Comparison of ENCODE assay signal across 1 cellular context in the genomic region with DNA sequence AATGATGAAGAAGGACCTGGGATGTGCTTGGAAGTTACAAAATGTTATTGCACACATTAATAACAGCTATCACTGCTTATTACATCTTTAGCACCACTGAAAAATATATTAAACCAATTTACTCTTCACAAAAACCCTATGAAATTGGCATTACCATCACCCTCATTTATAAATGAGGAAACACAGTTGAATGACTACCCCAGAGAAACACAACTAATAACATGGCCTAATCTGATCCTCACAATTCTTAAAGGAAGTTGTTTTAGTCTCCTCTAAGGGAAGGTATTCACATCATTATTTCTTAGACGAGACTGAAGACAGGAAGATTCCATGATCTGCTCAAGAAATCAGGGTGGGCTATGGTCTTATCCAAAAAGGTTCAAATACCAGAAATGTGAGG.
TF ChIP-seq lines count a peak whose summit lies in the region.

No MANE protein-coding gene starts in this region.

TF ChIP-seq in WTC11, 78 proteins besides CTCF, POLR2A, EP300 and RAD21 (continued from another document):
- TF ChIP-seq ATF3 (CRISPR knock-in tag; conservative IDR thresholded peaks at IDR 0.05): no peak
- TF ChIP-seq NFYB (CRISPR knock-in tag; conservative IDR thresholded peaks at IDR 0.05; ENCODE audit: low read depth): no peak
- TF ChIP-seq ELF4 (CRISPR knock-in tag; IDR thresholded peaks at IDR 0.05; ENCODE audit: low read depth): no peak
- TF ChIP-seq JUN (CRISPR knock-in tag; IDR thresholded peaks at IDR 0.05): no peak
- no peak for TF ChIP-seq TP53 (CRISPR knock-in tag; IDR thresholded peaks at IDR 0.05)
- no peak for TF ChIP-seq USF2 (CRISPR knock-in tag; IDR thresholded peaks at IDR 0.05)
- TF ChIP-seq ZNF532 (CRISPR knock-in tag; IDR thresholded peaks at IDR 0.05; ENCODE audit: borderline replicate concordance): no peak
- TF ChIP-seq ZNF423 (CRISPR knock-in tag; IDR thresholded peaks at IDR 0.05): no peak
TF ChIP-seq in WTC11: peak in this region for 0.
